19 cellular contexts compared by ENCODE assay signal in genomic region chr2:232420073-232420454, GRCh38. TPM values are rescaled to one million over a fixed set of nuclear protein-coding genes. Genes with fewer than 3 reads are reported as not detected.
DNase-seq lines count a peak whose midpoint lies in the region; ATAC-seq and TF ChIP-seq lines count a peak whose summit lies in the region.
"Had no signal": no experiment of that assay in that cellular context is flagged by ENCODE, and none has a peak within 500 bp of the region (broad histone marks: within the 10 kb centered on the region; RNA-seq: fewer than 3 reads in every experiment).

No MANE protein-coding gene starts in this region.

- peaks cover 7% of the 10 kb centered on the region for H3K36me3 Mint-ChIP-seq in Calu3 (ENCODE audit: insufficient read depth, unreplicated experiment)
- H3K36me3 Mint-ChIP-seq in natural killer cell, result no peaks in the 10 kb centered on the region

- H3K4me3 ChIP-seq in PC-3 (ENCODE audit: low read length), result peak overlapping the region; percentile 67
- H3K4me3 ChIP-seq in SJCRH30, result no peak overlapping the region
- H3K4me3 ChIP-seq: GM12878 had no signal

- DNase-seq in Calu3 (no peak), PC-3 (no peak), iPS-NIHi7 (ENCODE audit: extremely low spot score) (peak; percentile 18), posterior vena cava (ENCODE audit: low spot score) (peak; percentile 67), natural killer cell (no peak), SJCRH30 (no peak)
- no peak for DNase-seq in activated naive CD4-positive, alpha-beta T cell treated with Interleukin-2 at 50 U/mL for 16 hours
- DNase-seq: C1 segment of cervical spinal cord; effector memory CD8-positive, alpha-beta T cell; IMR-90; NCI-H446 treated with DMSO at 0.1 percent for 48 hours had no signal

- H3K9me3 ChIP-seq in PC-3 (ENCODE audit: low read length), result peaks cover 5% of the 10 kb centered on the region; the same call in 1 of the 2 replicates
- 0 out of 2 replicates have a peak, but pooled peaks cover 5% of the 10 kb centered on the region for H3K9me3 ChIP-seq in SJCRH30 (replicated peaks)

- H2AFZ ChIP-seq in PC-3 (ENCODE audit: low read length), result peak overlapping the region; percentile 85

- H3K4me1 Mint-ChIP-seq in Calu3 (ENCODE audit: low read depth, unreplicated experiment), result peaks cover 32% of the 10 kb centered on the region
- peaks cover 0 to 5% of the 10 kb centered on the region in 2 donors for H3K4me1 Mint-ChIP-seq in natural killer cell

- POLR2A ChIA-PET in PC-3 (lab: Charles Lee; ENCODE audit: unreplicated experiment), result no interaction called here

- H3K4me3 Mint-ChIP-seq in Calu3 (ENCODE audit: low read depth, unreplicated experiment) (peak overlapping the region; percentile 56), natural killer cell (no peak overlapping the region)

- H3K9me3 Mint-ChIP-seq in Calu3 (ENCODE audit: low read depth, unreplicated experiment), result peaks cover 7% of the 10 kb centered on the region
- no peaks in the 10 kb centered on the region for H3K9me3 Mint-ChIP-seq in natural killer cell
- H3K9me3 Mint-ChIP-seq: effector memory CD8-positive, alpha-beta T cell had no signal

- no peak for TF ChIP-seq CTCF in Calu3 (IDR thresholded peaks at IDR 0.05; ENCODE audit: unreplicated experiment)
- no peak for TF ChIP-seq CTCF in PC-3 (conservative IDR thresholded peaks at IDR 0.05; ENCODE audit: low read depth, low read length)
- no peak for TF ChIP-seq CTCF in natural killer cell (IDR thresholded peaks at IDR 0.05)

- CTCF ChIA-PET in Calu3 (lab: Charles Lee) (no interaction called here), PC-3 (lab: Charles Lee) (no interaction called here)

- H3K27ac Mint-ChIP-seq in Calu3 (ENCODE audit: unreplicated experiment) (no peak overlapping the region), natural killer cell (no peak overlapping the region)
- H3K27ac Mint-ChIP-seq: activated naive CD4-positive, alpha-beta T cell treated with anti-CD3 and anti-CD28 coated beads for 36 hours; effector memory CD8-positive, alpha-beta T cell had no signal

- H3K27me3 Mint-ChIP-seq in Calu3 (ENCODE audit: unreplicated experiment) (peaks cover 48% of the 10 kb centered on the region), natural killer cell (ENCODE audit: low read depth in 2 of 2) (peaks cover 35 to 36% of the 10 kb centered on the region in 2 donors)

- BruUV-seq in Calu3 (replicated peaks; lab: Mats Ljungman, UMichigan) (no TSS peak), PC-3 (replicated peaks; lab: Mats Ljungman, UMichigan) (no TSS peak)

- peak overlapping the region; percentile 91 for H3K4me2 ChIP-seq in PC-3 (ENCODE audit: low read length)

- H3K27me3 ChIP-seq in PC-3 (ENCODE audit: low read length) (peaks cover 24% of the 10 kb centered on the region), SJCRH30 (peaks cover 3% of the 10 kb centered on the region; the same call in 1 of the 2 replicates)

- H3F3A ChIP-seq in PC-3 (ENCODE audit: low read length, unreplicated experiment), result no peaks in the 10 kb centered on the region

- H3K79me2 ChIP-seq in PC-3 (ENCODE audit: low read length), result no peaks in the 10 kb centered on the region

- ATAC-seq in PC-3, result peak; percentile 18
- ATAC-seq in natural killer cell, result no peak
- no peak for ATAC-seq in HG03378 (IDR thresholded peaks at IDR 0.05; ENCODE audit: unreplicated experiment)
- ATAC-seq: effector memory CD8-positive, alpha-beta T cell had no signal

- no peak overlapping the region for H3K9ac ChIP-seq in PC-3 (ENCODE audit: low read length)

- intact Hi-C loops in Calu3 (cut with micrococcal nuclease; ENCODE audit: unreplicated experiment) (no loop called here), PC-3 (cut with micrococcal nuclease) (no loop called here), posterior vena cava (cut with DNase I) (no loop called here), natural killer cell (cut with micrococcal nuclease) (no loop called here)

- H3K4me1 ChIP-seq in PC-3 (ENCODE audit: insufficient read depth, low read length) (no peaks in the 10 kb centered on the region), SJCRH30 (no peaks in the 10 kb centered on the region)

- H4K20me1 ChIP-seq in PC-3 (ENCODE audit: low read length), result no peaks in the 10 kb centered on the region

- H3K36me3 ChIP-seq in PC-3 (ENCODE audit: low read depth, low read length) (no peaks in the 10 kb centered on the region), SJCRH30 (no peaks in the 10 kb centered on the region)
- H3K36me3 ChIP-seq: tibial artery had no signal

- H3K27ac ChIP-seq in PC-3 (ENCODE audit: low read length) (no peak overlapping the region), SJCRH30 (no peak overlapping the region)
- H3K27ac ChIP-seq: tibial artery had no signal

- no peaks in the 10 kb centered on the region for H3K9me2 ChIP-seq in PC-3 (replicated peaks; ENCODE audit: low read length)

RNA-seq across cellular contexts. Expression of gene ALPG, which starts 13.4 kb away (rescaled TPM):
- not detected in 2 replicates for total RNA-seq in Calu3 (2022)
- total RNA-seq in PC-3 (2014; rRNA removed), result 0.12 and 0.18 TPM in 2 replicates
- total RNA-seq in posterior vena cava, result not detected
- not detected for total RNA-seq in natural killer cell
- not detected in 2 replicates for total RNA-seq in SJCRH30 (2014; rRNA removed; shearing (Covaris generic))
- total RNA-seq: activated naive CD4-positive, alpha-beta T cell treated with anti-CD3 and anti-CD28 coated beads for 36 hours; bronchial epithelial cell; GM12878; IMR-90; mononuclear cell; OCI-LY7; pulmonary artery endothelial cell had no signal

RNA-seq across cellular contexts. Expression of gene ALPI, which starts 35.9 kb away (rescaled TPM):
- total RNA-seq in Calu3 (2022), result not detected in 2 replicates
- total RNA-seq in PC-3 (2014; rRNA removed), result not detected in 2 replicates
- not detected for total RNA-seq in posterior vena cava
- total RNA-seq in natural killer cell, result not detected
- total RNA-seq in SJCRH30 (2014; rRNA removed; shearing (Covaris generic)), result not detected in 2 replicates
- total RNA-seq: activated naive CD4-positive, alpha-beta T cell treated with anti-CD3 and anti-CD28 coated beads for 36 hours; bronchial epithelial cell; GM12878; IMR-90; mononuclear cell; OCI-LY7; pulmonary artery endothelial cell had no signal

RNA-seq across cellular contexts. Expression of gene ALPP, which starts 41.5 kb away (rescaled TPM):
- total RNA-seq in Calu3 (2022), result not detected in 2 replicates
- 8.6 and 14.4 TPM in 2 replicates for total RNA-seq in PC-3 (2014; rRNA removed)
- not detected for total RNA-seq in posterior vena cava
- total RNA-seq in natural killer cell, result under 1 TPM in 1 of 3 donors, not detected in 2; 0.30 TPM
- total RNA-seq in SJCRH30 (2014; rRNA removed; shearing (Covaris generic)), result 0.08 TPM in 1 of 2 replicates, not detected in the other
- total RNA-seq: activated naive CD4-positive, alpha-beta T cell treated with anti-CD3 and anti-CD28 coated beads for 36 hours; bronchial epithelial cell; GM12878; IMR-90; mononuclear cell; OCI-LY7; pulmonary artery endothelial cell had no signal

Comparison
In these comparisons a context has a peak if more than half of its experiments do, and no peak if none do; other contexts are left out.
1. DNase-seq: peak in iPS-NIHi7 (single experiment) and posterior vena cava (single experiment); none in Calu3 (single experiment), PC-3 (single experiment), natural killer cell (single experiment), activated naive CD4-positive, alpha-beta T cell treated with Interleukin-2 at 50 U/mL for 16 hours (single experiment) and SJCRH30 (0 of 2).